In genomic region chr19:6501740-6502648, GRCh38 we compare ENCODE assay signal across 2 cellular contexts.
TF ChIP-seq lines count a peak whose summit lies in the region.

TUBB4A (minus strand) TSS chr19:6502309; CDS start chr19:6502212, 97 bp downstream.

TF ChIP-seq in K562, 482 proteins besides CTCF, POLR2A, EP300 and RAD21 (continues in another document):
- TF ChIP-seq PHB2 (IDR thresholded peaks at IDR 0.05; ENCODE audit: low read depth) (no peak), ZNF395 (CRISPR knock-in tag; IDR thresholded peaks at IDR 0.05) (no peak), ELF4 (CRISPR knock-in tag; IDR thresholded peaks at IDR 0.05) (no peak), BRD9 (IDR thresholded peaks at IDR 0.05; ENCODE audit: low read depth, partially characterized antibody) (no peak), KHSRP (IDR thresholded peaks at IDR 0.05) (no peak), ZNF586 (CRISPR knock-in tag; conservative IDR thresholded peaks at IDR 0.05) (no peak), ZNF407 (IDR thresholded peaks at IDR 0.05; ENCODE audit: low read depth) (no peak), ZNF263 (CRISPR knock-in tag; IDR thresholded peaks at IDR 0.05; ENCODE audit: borderline replicate concordance) (peak; percentile 91), IRF2 (CRISPR knock-in tag; IDR thresholded peaks at IDR 0.05) (no peak), NRF1 (conservative IDR thresholded peaks at IDR 0.05 in 1 of 2, IDR thresholded peaks at IDR 0.05 in 1 of 2) (peak in 1 of 2 experiments; percentile 15; a peak in 1 of 4 replicates), SFPQ (IDR thresholded peaks at IDR 0.05; ENCODE audit: low read depth, low read length) (no peak), GMEB1 (CRISPR knock-in tag; IDR thresholded peaks at IDR 0.05) (no peak), ARID2 (IDR thresholded peaks at IDR 0.05) (no peak)

TF ChIP-seq in HepG2, 621 proteins besides CTCF, POLR2A, EP300 and RAD21:
- TF ChIP-seq ZNF687 (CRISPR knock-in tag; IDR thresholded peaks at IDR 0.05) (peak; percentile 32), ZNF263 (CRISPR knock-in tag; IDR thresholded peaks at IDR 0.05) (peak; percentile 28; the same call in 1 of the 2 replicates), ZNF580 (CRISPR knock-in tag; IDR thresholded peaks at IDR 0.05; ENCODE audit: borderline replicate concordance, low read depth) (no peak), HNRNPK (IDR thresholded peaks at IDR 0.05; ENCODE audit: low read depth, low read length, poor library complexity, severe bottlenecking) (peak; percentile 32), HDAC1 (CRISPR knock-in tag; IDR thresholded peaks at IDR 0.05) (0 out of 2 replicates have a peak, but pooled peaks have one; percentile 21)
TF ChIP-seq in HepG2: peak in this region for 4.
